ENCODE assay signal across 9 cellular contexts in the genomic region with DNA sequence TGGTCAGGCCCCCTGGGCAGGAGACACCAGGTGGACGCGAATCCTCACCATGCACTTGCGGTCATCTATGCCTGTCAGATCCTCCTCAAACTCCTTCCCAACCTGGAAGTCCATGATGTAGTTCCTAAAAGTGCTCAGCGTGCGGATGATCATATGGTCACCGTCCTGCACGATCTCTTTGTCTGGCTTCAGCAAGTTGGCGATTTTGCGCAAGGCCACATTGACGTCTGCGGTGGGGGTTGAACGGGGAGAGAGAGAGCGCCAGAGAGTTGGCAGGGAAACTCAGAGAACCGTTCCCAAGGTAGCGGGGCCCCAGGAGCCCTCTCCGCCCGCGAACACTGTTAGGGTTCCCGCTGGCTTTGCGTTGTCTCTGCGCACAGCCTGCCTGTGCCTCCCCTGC. TPM values are rescaled to one million over a fixed set of nuclear protein-coding genes. Genes with fewer than 3 reads are reported as not detected.
DNase-seq lines count a peak whose midpoint lies in the region; ATAC-seq, FAIRE-seq and TF ChIP-seq lines count a peak whose summit lies in the region.
"Had no signal": no experiment of that assay in that cellular context is flagged by ENCODE, and none has a peak within 500 bp of the region (broad histone marks: within the 10 kb centered on the region; RNA-seq: fewer than 3 reads in every experiment).

No MANE protein-coding gene starts in this region.

- H3K27me3 ChIP-seq in HUES6 (ENCODE audit: control insufficient read depth, insufficient read depth, low read length) (peaks cover 18% of the 10 kb centered on the region; the same call in 1 of the 2 replicates), keratinocyte (ENCODE audit: control insufficient read depth, extremely low read depth, insufficient read depth, low read length) (no peaks in the 10 kb centered on the region), skeletal muscle satellite cell (ENCODE audit: control insufficient read depth, insufficient read depth, low read length) (peaks cover 22% of the 10 kb centered on the region)

- DNase-seq in coronary artery (ENCODE audit: low spot score) (no peak), keratinocyte (ENCODE audit: low read depth, low spot score) (no peak), OCI-M1 (lab: John Stamatoyannopoulos, UW) (no peak), COLO668 (lab: John Stamatoyannopoulos, UW; ENCODE audit: unreplicated experiment) (no peak)
- no peak for DNase-seq in activated CD4-positive, alpha-beta T cell treated with anti-CD3 and anti-CD28 coated beads for 48 hours
- DNase-seq: NCI-H526 treated with DMSO at 0.1 percent for 48 hours had no signal

- no peak overlapping the region for H2AFZ ChIP-seq in keratinocyte (ENCODE audit: control insufficient read depth, low read length)

- H3K9ac ChIP-seq in HUES6 (ENCODE audit: low read length) (peak overlapping the region; percentile 89), keratinocyte (ENCODE audit: control insufficient read depth, extremely low read depth, insufficient read depth, low read length) (peak overlapping the region; percentile 62), skeletal muscle satellite cell (ENCODE audit: low read depth, low read length) (peak overlapping the region; percentile 60)

- no peaks in the 10 kb centered on the region for H3K79me2 ChIP-seq in keratinocyte (ENCODE audit: control insufficient read depth, insufficient read depth, low read length)

- H3K4me1 ChIP-seq in HUES6 (ENCODE audit: control insufficient read depth, insufficient read depth, low read length): peaks cover 66% of the 10 kb centered on the region
- H3K4me1 ChIP-seq in keratinocyte (ENCODE audit: control insufficient read depth, extremely low read depth, insufficient read depth, low read length): peaks cover 34% of the 10 kb centered on the region
- peaks cover 12% of the 10 kb centered on the region for H3K4me1 ChIP-seq in skeletal muscle satellite cell (ENCODE audit: control insufficient read depth, insufficient read depth, low read length)

- peak overlapping the region; percentile 87; the same call in 1 of the 2 replicates for H3K27ac ChIP-seq in HUES6 (ENCODE audit: low read depth, low read length)
- peak overlapping the region; percentile 29 to 65 for H3K27ac ChIP-seq in coronary artery
- H3K27ac ChIP-seq in keratinocyte (ENCODE audit: control insufficient read depth, insufficient read depth, low read length): no peak overlapping the region

- no peak for FAIRE-seq in keratinocyte (lab: Jason Lieb, UNC)

- no peaks in the 10 kb centered on the region for H3K9me1 ChIP-seq in keratinocyte (ENCODE audit: control insufficient read depth, extremely low read depth, insufficient read depth, low read length)

- TF ChIP-seq CTCF in coronary artery (IDR thresholded peaks at IDR 0.05): no peak
- TF ChIP-seq CTCF in keratinocyte (optimal IDR thresholded peaks at IDR 0.05 in 1 of 3, IDR thresholded peaks at IDR 0.05 in 1 of 3, conservative IDR thresholded peaks at IDR 0.05 in 1 of 3; ENCODE audit: extremely low read depth in 1 of 3, insufficient read depth in 2 of 3, low read length in 3 of 3): no peak

- no peaks in the 10 kb centered on the region for H4K20me1 ChIP-seq in keratinocyte (ENCODE audit: control insufficient read depth, extremely low read depth, insufficient read depth, low read length)

- H3K4me2 ChIP-seq in keratinocyte (ENCODE audit: control insufficient read depth, extremely low read depth, insufficient read depth, low read depth, low read length): peak overlapping the region; percentile 76
- H3K4me2 ChIP-seq in skeletal muscle satellite cell (ENCODE audit: low read length): peak overlapping the region; percentile 89

- no peak for ATAC-seq in GM21367 (IDR thresholded peaks at IDR 0.05; ENCODE audit: unreplicated experiment)

- H3K9me3 ChIP-seq in HUES6 (ENCODE audit: control insufficient read depth, insufficient read depth, low read depth, low read length) (no peaks in the 10 kb centered on the region), keratinocyte (ENCODE audit: control insufficient read depth, low read depth, low read length) (peaks cover 12% of the 10 kb centered on the region), skeletal muscle satellite cell (replicated peaks; ENCODE audit: low read length) (no peaks in the 10 kb centered on the region)

- peaks cover 16% of the 10 kb centered on the region; the same call in 1 of the 2 replicates for H3K36me3 ChIP-seq in HUES6 (ENCODE audit: control insufficient read depth, insufficient read depth, low read length)
- no peaks in the 10 kb centered on the region for H3K36me3 ChIP-seq in keratinocyte (ENCODE audit: control insufficient read depth in 2 of 2, extremely low read depth in 1 of 2, insufficient read depth in 2 of 2, low read length in 2 of 2)
- H3K36me3 ChIP-seq in skeletal muscle satellite cell (ENCODE audit: insufficient read depth, low read length): no peaks in the 10 kb centered on the region

- peak overlapping the region; percentile 81 for H3K4me3 ChIP-seq in HUES6 (ENCODE audit: low read depth, low read length)
- H3K4me3 ChIP-seq in coronary artery: peak overlapping the region; percentile 74
- peak overlapping the region in 1 of 3 experiments; percentile 58 for H3K4me3 ChIP-seq in keratinocyte (ENCODE audit: control insufficient read depth in 2 of 3, extremely low read depth in 1 of 3, insufficient read depth in 2 of 3, low read depth in 1 of 3, low read length in 3 of 3)
- H3K4me3 ChIP-seq in skeletal muscle satellite cell (ENCODE audit: low read length): peak overlapping the region; percentile 68

- dilution Hi-C loops in keratinocyte (cut with MboI; ENCODE audit: extremely low pct_ligation_motif_present, low sequenced_read_pairs): no loop called here

RNA-seq across cellular contexts. Expression of gene RBP1, which starts 0.8 kb away (rescaled TPM):
- polyA plus RNA-seq in keratinocyte: 11.9 to 28.6 TPM (median 14.5 TPM) in 3 replicates
- 9.2 TPM for polyA plus RNA-seq in keratinocyte (2011; ENCODE audit: low read depth)
- polyA plus RNA-seq in keratinocyte (2011; cell fraction: cytosol; rRNA removed): 6.2 and 13.6 TPM in 2 replicates
- polyA plus RNA-seq in keratinocyte (2011; cell fraction: nucleus; rRNA removed): 4.7 and 5.8 TPM in 2 replicates
- 5.2 and 13.6 TPM in 2 replicates for polyA plus RNA-seq in keratinocyte (2012; ENCODE audit: low replicate concordance)
- polyA minus RNA-seq in keratinocyte: 2.7 to 19.9 TPM (median 3.0 TPM) in 3 replicates
- not detected for polyA minus RNA-seq in keratinocyte (2011; cell fraction: cytosol; rRNA and poly(A)+ RNA removed)
- polyA minus RNA-seq in keratinocyte (2011; cell fraction: nucleus; rRNA and poly(A)+ RNA removed): 1.6 TPM in 1 of 2 replicates, not detected in the other
- 1.5 TPM in 1 of 2 replicates, not detected in the other for total RNA-seq in skeletal muscle satellite cell (2012; rRNA removed)
